1 cellular context compared by ENCODE assay signal in the genomic region with DNA sequence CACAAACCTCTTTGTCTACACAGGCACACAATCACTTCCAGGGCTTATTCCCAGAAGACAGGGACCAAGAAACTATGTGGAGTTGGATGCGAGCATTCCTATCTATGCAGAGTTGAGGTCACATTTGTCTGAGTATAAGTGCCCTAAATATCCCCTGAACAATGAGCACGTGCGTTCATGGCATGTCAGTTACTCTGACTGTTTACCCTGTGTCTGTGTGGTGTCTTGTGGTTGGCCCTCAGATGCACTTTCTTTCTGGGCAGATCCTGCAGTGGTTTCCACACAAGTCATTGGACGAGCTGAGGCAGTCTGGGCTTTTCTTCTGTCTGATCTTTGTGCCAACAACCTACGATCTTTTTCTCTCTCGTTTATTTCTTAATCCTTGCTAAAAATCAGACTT.
TF ChIP-seq lines count a peak whose summit lies in the region.

No MANE protein-coding gene starts in this region.

TF ChIP-seq in K562, 482 proteins besides CTCF, POLR2A, EP300 and RAD21 (continued from another document):
- no peak for TF ChIP-seq CREB3L1 (IDR thresholded peaks at IDR 0.05; ENCODE audit: borderline replicate concordance, low read depth)
TF ChIP-seq in K562: peak in this region for 1.
